ENCODE assay signal across 9 cellular contexts in the genomic region with DNA sequence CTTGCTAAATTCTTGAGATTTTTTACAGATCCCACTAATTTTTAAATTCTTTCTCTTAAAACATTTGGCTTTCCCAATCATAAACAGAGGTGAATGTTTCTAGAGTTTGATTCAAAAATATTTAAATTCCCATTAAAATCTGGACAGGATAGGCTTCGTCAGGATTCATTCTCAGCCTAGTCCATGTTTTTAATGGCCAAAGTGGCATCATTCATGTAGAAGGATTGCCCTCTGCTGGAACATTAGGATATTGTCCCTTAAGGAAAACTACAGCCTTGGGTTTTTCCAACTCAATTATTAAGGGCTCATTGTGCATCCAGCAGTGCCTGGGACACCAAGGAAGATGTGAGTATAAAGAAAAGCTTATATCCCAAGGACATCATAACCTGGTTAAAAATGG.
DNase-seq lines count a peak whose midpoint lies in the region; ATAC-seq and TF ChIP-seq lines count a peak whose summit lies in the region.
"Had no signal": no experiment of that assay in that cellular context is flagged by ENCODE, and none has a peak within 500 bp of the region (broad histone marks: within the 10 kb centered on the region; RNA-seq: fewer than 3 reads in every experiment).

No MANE protein-coding gene starts in this region.

- peak; percentile 31 for DNase-seq in Daoy (ENCODE audit: low read depth)
- peak; percentile 39 for DNase-seq in LNCaP clone FGC (ENCODE audit: low read depth)
- peak; percentile 16 for DNase-seq in SK-N-MC (ENCODE audit: low read depth, low spot score)
- DNase-seq in foreskin fibroblast, result peak; percentile 66 to 85
- DNase-seq in renal cortical epithelial cell (ENCODE audit: low read depth), result peak; percentile 59
- no peak for DNase-seq in COLO668 (lab: John Stamatoyannopoulos, UW; ENCODE audit: unreplicated experiment)
- DNase-seq in activated CD4-positive, CD25-positive, alpha-beta regulatory T cell (lab: John Stamatoyannopoulos, UW), result no peak
- DNase-seq: naive B cell had no signal

- no peak overlapping the region for H3K27ac ChIP-seq in SK-N-MC

- H3K9me3 ChIP-seq in SK-N-MC (ENCODE audit: low read depth, low read length), result no peaks in the 10 kb centered on the region

- no peaks in the 10 kb centered on the region for H3K36me3 ChIP-seq in SK-N-MC (ENCODE audit: insufficient read depth, low read length)

- no peak for ATAC-seq in GM21717 (IDR thresholded peaks at IDR 0.05; ENCODE audit: unreplicated experiment)

- no peak overlapping the region for H3K9ac ChIP-seq in SK-N-MC (ENCODE audit: insufficient read length)

- peak; percentile 73 for TF ChIP-seq CTCF in LNCaP clone FGC (IDR thresholded peaks at IDR 0.05; ENCODE audit: control insufficient read depth, extremely low read depth, insufficient read depth)
- TF ChIP-seq CTCF in foreskin fibroblast (IDR thresholded peaks at IDR 0.05; ENCODE audit: low read depth, low read length), result peak; percentile 64

- H3K4me3 ChIP-seq in LNCaP clone FGC (ENCODE audit: low read depth, low read length) (no peak overlapping the region), SK-N-MC (no peak overlapping the region), foreskin fibroblast (ENCODE audit: low read depth in 1 of 2, low read length in 2 of 2) (no peak overlapping the region)

Comparison
In these comparisons a context has a peak if more than half of its experiments do, and no peak if none do; other contexts are left out.
1. DNase-seq: peak in Daoy (single experiment), LNCaP clone FGC (single experiment), SK-N-MC (single experiment), foreskin fibroblast (2 of 2) and renal cortical epithelial cell (single experiment); none in COLO668 (single experiment) and activated CD4-positive, CD25-positive, alpha-beta regulatory T cell (0 of 4).